Comparison of ENCODE assay signal across 1 cellular context in genomic region chr20:22523499-22524392, GRCh38.
TF ChIP-seq lines count a peak whose summit lies in the region.

No MANE protein-coding gene starts in this region.

TF ChIP-seq in HepG2, 621 proteins besides CTCF, POLR2A, EP300 and RAD21 (continued from another document and continues in another):
- TF ChIP-seq ZBTB43 (CRISPR knock-in tag; conservative IDR thresholded peaks at IDR 0.05), result no peak
- TF ChIP-seq TAF1 (CRISPR knock-in tag; IDR thresholded peaks at IDR 0.05), result peak; percentile 79; the same call in 1 of the 2 replicates
- TF ChIP-seq ZBTB39 (CRISPR knock-in tag; IDR thresholded peaks at IDR 0.05), result no peak
- TF ChIP-seq BRD4 (CRISPR knock-in tag; IDR thresholded peaks at IDR 0.05), result peak; percentile 85; the same call in 1 of the 2 replicates
- peak; percentile 35; the same call in 1 of the 2 replicates for TF ChIP-seq NFYB (CRISPR knock-in tag; IDR thresholded peaks at IDR 0.05)
- TF ChIP-seq TFDP2 (CRISPR knock-in tag; IDR thresholded peaks at IDR 0.05), result peak; percentile 58; the same call in 1 of the 2 replicates
- TF ChIP-seq ZNF720 (CRISPR knock-in tag; IDR thresholded peaks at IDR 0.05), result peak; percentile 25; the same call in 1 of the 2 replicates
- peak; percentile 89; the same call in 1 of the 2 replicates for TF ChIP-seq SP140L (CRISPR knock-in tag; IDR thresholded peaks at IDR 0.05; ENCODE audit: borderline replicate concordance)
- peak; percentile 97 for TF ChIP-seq NCOR1 (IDR thresholded peaks at IDR 0.05; ENCODE audit: borderline replicate concordance, low read length)
- TF ChIP-seq, protein P1, sequence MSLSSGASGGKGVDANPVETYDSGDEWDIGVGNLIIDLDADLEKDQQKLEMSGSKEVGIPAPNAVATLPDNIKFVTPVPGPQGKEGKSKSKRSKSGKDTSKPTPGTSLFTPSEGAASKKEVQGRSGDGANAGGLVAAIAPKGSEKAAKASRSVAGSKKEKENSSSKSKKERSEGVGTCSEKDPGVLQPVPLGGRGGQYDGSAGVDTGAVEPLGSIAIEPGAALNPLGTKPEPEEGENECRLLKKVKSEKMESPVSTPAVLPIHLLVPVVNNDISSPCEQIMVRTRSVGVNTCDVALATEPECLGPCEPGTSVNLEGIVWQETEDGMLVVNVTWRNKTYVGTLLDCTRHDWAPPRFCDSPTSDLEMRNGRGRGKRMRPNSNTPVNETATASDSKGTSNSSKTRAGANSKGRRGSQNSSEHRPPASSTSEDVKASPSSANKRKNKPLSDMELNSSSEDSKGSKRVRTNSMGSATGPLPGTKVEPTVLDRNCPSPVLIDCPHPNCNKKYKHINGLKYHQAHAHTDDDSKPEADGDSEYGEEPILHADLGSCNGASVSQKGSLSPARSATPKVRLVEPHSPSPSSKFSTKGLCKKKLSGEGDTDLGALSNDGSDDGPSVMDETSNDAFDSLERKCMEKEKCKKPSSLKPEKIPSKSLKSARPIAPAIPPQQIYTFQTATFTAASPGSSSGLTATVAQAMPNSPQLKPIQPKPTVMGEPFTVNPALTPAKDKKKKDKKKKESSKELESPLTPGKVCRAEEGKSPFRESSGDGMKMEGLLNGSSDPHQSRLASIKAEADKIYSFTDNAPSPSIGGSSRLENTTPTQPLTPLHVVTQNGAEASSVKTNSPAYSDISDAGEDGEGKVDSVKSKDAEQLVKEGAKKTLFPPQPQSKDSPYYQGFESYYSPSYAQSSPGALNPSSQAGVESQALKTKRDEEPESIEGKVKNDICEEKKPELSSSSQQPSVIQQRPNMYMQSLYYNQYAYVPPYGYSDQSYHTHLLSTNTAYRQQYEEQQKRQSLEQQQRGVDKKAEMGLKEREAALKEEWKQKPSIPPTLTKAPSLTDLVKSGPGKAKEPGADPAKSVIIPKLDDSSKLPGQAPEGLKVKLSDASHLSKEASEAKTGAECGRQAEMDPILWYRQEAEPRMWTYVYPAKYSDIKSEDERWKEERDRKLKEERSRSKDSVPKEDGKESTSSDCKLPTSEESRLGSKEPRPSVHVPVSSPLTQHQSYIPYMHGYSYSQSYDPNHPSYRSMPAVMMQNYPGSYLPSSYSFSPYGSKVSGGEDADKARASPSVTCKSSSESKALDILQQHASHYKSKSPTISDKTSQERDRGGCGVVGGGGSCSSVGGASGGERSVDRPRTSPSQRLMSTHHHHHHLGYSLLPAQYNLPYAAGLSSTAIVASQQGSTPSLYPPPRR (CRISPR knock-in tag; IDR thresholded peaks at IDR 0.05; ENCODE audit: borderline replicate concordance), result 0 out of 2 replicates have a peak, but pooled peaks have one; percentile 62
- TF ChIP-seq ZNF574 (CRISPR knock-in tag; IDR thresholded peaks at IDR 0.05), result peak; percentile 62
- no peak for TF ChIP-seq ATM (IDR thresholded peaks at IDR 0.05; ENCODE audit: borderline replicate concordance)
- peak; percentile 76 for TF ChIP-seq GATAD1 (CRISPR knock-in tag; IDR thresholded peaks at IDR 0.05)
- no peak; the same call in 1 of the 2 replicates for TF ChIP-seq SAFB2 (CRISPR knock-in tag; IDR thresholded peaks at IDR 0.05; ENCODE audit: borderline replicate concordance, low read depth)
- no peak for TF ChIP-seq U2AF2 (IDR thresholded peaks at IDR 0.05; ENCODE audit: low read depth, low read length)
- no peak for TF ChIP-seq ZNF558 (CRISPR knock-in tag; IDR thresholded peaks at IDR 0.05; ENCODE audit: borderline replicate concordance)
- peak; percentile 90 for TF ChIP-seq POLR2G (IDR thresholded peaks at IDR 0.05; ENCODE audit: low read depth, low read length)
- TF ChIP-seq HOXA5 (CRISPR knock-in tag; IDR thresholded peaks at IDR 0.05), result peak; percentile 73; the same call in 1 of the 2 replicates
- TF ChIP-seq ZMYM4 (CRISPR knock-in tag; IDR thresholded peaks at IDR 0.05), result peak; percentile 80
- TF ChIP-seq REPIN1 (CRISPR knock-in tag; IDR thresholded peaks at IDR 0.05; ENCODE audit: borderline replicate concordance, low read depth), result peak; percentile 87
- peak in 1 of 2 experiments; percentile 58; a peak in 2 of 4 replicates for TF ChIP-seq NR2F1 (CRISPR knock-in tag; IDR thresholded peaks at IDR 0.05)
- TF ChIP-seq, protein P2, sequence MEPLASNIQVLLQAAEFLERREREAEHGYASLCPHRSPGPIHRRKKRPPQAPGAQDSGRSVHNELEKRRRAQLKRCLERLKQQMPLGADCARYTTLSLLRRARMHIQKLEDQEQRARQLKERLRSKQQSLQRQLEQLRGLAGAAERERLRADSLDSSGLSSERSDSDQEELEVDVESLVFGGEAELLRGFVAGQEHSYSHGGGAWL (CRISPR knock-in tag; IDR thresholded peaks at IDR 0.05), result peak; percentile 76
- peak; percentile 93; the same call in 1 of the 2 replicates for TF ChIP-seq ZNF550 (CRISPR knock-in tag; IDR thresholded peaks at IDR 0.05; ENCODE audit: borderline replicate concordance)
- TF ChIP-seq CBX5 (CRISPR knock-in tag; IDR thresholded peaks at IDR 0.05; ENCODE audit: borderline replicate concordance), result peak; percentile 95; the same call in 1 of the 2 replicates
- 0 out of 2 replicates have a peak, but pooled peaks have one; percentile 70 for TF ChIP-seq HOXA7 (CRISPR knock-in tag; IDR thresholded peaks at IDR 0.05)
- TF ChIP-seq RARG (CRISPR knock-in tag; IDR thresholded peaks at IDR 0.05; ENCODE audit: low read depth), result no peak
- 0 out of 2 replicates have a peak, but pooled peaks have one; percentile 59 for TF ChIP-seq ZNF577 (CRISPR knock-in tag; IDR thresholded peaks at IDR 0.05; ENCODE audit: borderline replicate concordance, low read depth)
- TF ChIP-seq HNRNPUL1 (IDR thresholded peaks at IDR 0.05; ENCODE audit: low read depth, low read length), result no peak
- no peak for TF ChIP-seq ZNF530 (CRISPR knock-in tag; IDR thresholded peaks at IDR 0.05; ENCODE audit: low read depth)
- TF ChIP-seq ZNF329 (CRISPR knock-in tag; IDR thresholded peaks at IDR 0.05; ENCODE audit: low read depth), result peak; percentile 93
- no peak for TF ChIP-seq SP2 (CRISPR knock-in tag; IDR thresholded peaks at IDR 0.05)
- TF ChIP-seq FOXJ3 (CRISPR knock-in tag; IDR thresholded peaks at IDR 0.05; ENCODE audit: borderline replicate concordance), result peak; percentile 76
- TF ChIP-seq AHDC1 (CRISPR knock-in tag; IDR thresholded peaks at IDR 0.05; ENCODE audit: borderline replicate concordance), result peak; percentile 97
- TF ChIP-seq ZNF17 (CRISPR knock-in tag; IDR thresholded peaks at IDR 0.05), result no peak
- TF ChIP-seq ZC3H4 (CRISPR knock-in tag; IDR thresholded peaks at IDR 0.05; ENCODE audit: borderline replicate concordance), result no peak; the same call in 1 of the 2 replicates
- peak; percentile 93 for TF ChIP-seq ZNF879 (CRISPR knock-in tag; IDR thresholded peaks at IDR 0.05)
- TF ChIP-seq MYPOP (CRISPR knock-in tag; IDR thresholded peaks at IDR 0.05), result peak; percentile 68; the same call in 1 of the 2 replicates
- no peak; the same call in 1 of the 2 replicates for TF ChIP-seq ZNF629 (CRISPR knock-in tag; conservative IDR thresholded peaks at IDR 0.05)
- no peak for TF ChIP-seq CC2D1A (CRISPR knock-in tag; IDR thresholded peaks at IDR 0.05)
- TF ChIP-seq CBX1 (IDR thresholded peaks at IDR 0.05; ENCODE audit: low read depth), result peak; percentile 58
- TF ChIP-seq TGIF2 (CRISPR knock-in tag; IDR thresholded peaks at IDR 0.05), result peak; percentile 79
